29 cellular contexts compared by ENCODE assay signal in the genomic region with DNA sequence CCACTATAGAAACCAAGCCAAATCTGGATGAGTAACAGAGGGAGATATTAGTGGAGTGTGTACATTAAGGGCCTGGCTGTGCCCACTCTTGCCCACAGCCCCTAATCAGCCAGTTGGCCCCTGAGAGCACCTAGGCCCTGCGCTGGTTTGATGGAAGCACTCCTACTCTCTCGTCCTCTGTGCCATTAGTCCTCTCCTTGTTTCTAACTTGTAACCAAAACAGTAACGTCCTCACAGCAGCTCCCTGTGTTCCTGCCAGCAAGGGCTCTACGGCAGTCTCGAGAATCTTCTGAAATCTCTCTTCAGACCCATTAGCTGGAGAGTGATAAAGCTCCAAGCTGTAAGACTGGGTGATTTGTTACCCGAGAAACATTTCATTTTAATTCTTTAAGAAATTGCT.
DNase-seq lines count a peak whose midpoint lies in the region; ATAC-seq and TF ChIP-seq lines count a peak whose summit lies in the region.
"Had no signal": no experiment of that assay in that cellular context is flagged by ENCODE, and none has a peak within 500 bp of the region (broad histone marks: within the 10 kb centered on the region; RNA-seq: fewer than 3 reads in every experiment).

No MANE protein-coding gene starts in this region.

- peaks cover 10% of the 10 kb centered on the region for H3K4me1 ChIP-seq in left ventricle myocardium inferior
- H3K4me1 ChIP-seq in aorta (ENCODE audit: control insufficient read depth in 1 of 2, insufficient read depth in 2 of 2, low read length in 2 of 2) = no peaks in the 10 kb centered on the region
- H3K4me1 ChIP-seq in right lobe of liver = no peaks in the 10 kb centered on the region
- H3K4me1 ChIP-seq: BE2C, HAP-1 had no signal

- H3K4me1 Mint-ChIP-seq in osteocyte (ENCODE audit: unreplicated experiment) = no peaks in the 10 kb centered on the region
- H3K4me1 Mint-ChIP-seq: CD14-positive monocyte had no signal

- H3K27me3 Mint-ChIP-seq in osteocyte (ENCODE audit: unreplicated experiment) = peaks cover 9% of the 10 kb centered on the region

- no peaks in the 10 kb centered on the region for H3K36me3 Mint-ChIP-seq in osteocyte (ENCODE audit: unreplicated experiment)
- H3K36me3 Mint-ChIP-seq: CD14-positive monocyte had no signal

- no peak for DNase-seq in Right ventricle myocardium inferior (ENCODE audit: missing footprints)
- no peak for DNase-seq in left ventricle myocardium inferior
- DNase-seq in left ventricle myocardium superior = no peak
- DNase-seq in osteocyte (ENCODE audit: extremely low spot score, unreplicated experiment) = peak; percentile 19
- no peak for DNase-seq in aorta
- DNase-seq in GM13977 (ENCODE audit: low spot score) = no peak
- no peak for DNase-seq in right lobe of liver
- DNase-seq: 8988T, ACHN, BE2C, Calu3, DMS79 treated with DMSO at 0.1 percent for 48 hours, GF-D8, HFFc6, IMR-90, KG1, MG63, NCI-H1105 treated with DMSO at 0.1 percent for 48 hours, NCI-H146, NCI-H1930, NCI-H2107, NCI-H446, NCI-H524 treated with DMSO at 0.1 percent for 48 hours, NCI-H774, RPMI8226, SHP77 treated with DMSO at 0.1 percent for 48 hours had no signal

- intact Hi-C loops in Right ventricle myocardium inferior (cut with DNase I) (no loop called here), left ventricle myocardium inferior (cut with micrococcal nuclease) (no loop called here), left ventricle myocardium superior (cut with micrococcal nuclease) (no loop called here), aorta (cut with DNase I) (no loop called here), right lobe of liver (cut with DNase I) (no loop called here)

- H3K4me3 ChIP-seq in left ventricle myocardium inferior = no peak overlapping the region
- H3K4me3 ChIP-seq in aorta (ENCODE audit: low read length in 2 of 2) = no peak overlapping the region
- no peak overlapping the region for H3K4me3 ChIP-seq in right lobe of liver
- H3K4me3 ChIP-seq: HAP-1, MG63 had no signal

- H3K36me3 ChIP-seq in left ventricle myocardium inferior (no peaks in the 10 kb centered on the region), aorta (ENCODE audit: control insufficient read depth in 1 of 2, insufficient read depth in 2 of 2, low read length in 1 of 2) (no peaks in the 10 kb centered on the region), right lobe of liver (no peaks in the 10 kb centered on the region)
- H3K36me3 ChIP-seq: BE2C, HAP-1, MG63 had no signal

- H3K27me3 ChIP-seq in left ventricle myocardium inferior (ENCODE audit: low read depth) = no peaks in the 10 kb centered on the region
- peaks cover 0 to 1% of the 10 kb centered on the region in 2 donors for H3K27me3 ChIP-seq in aorta (ENCODE audit: control insufficient read depth in 1 of 2, insufficient read depth in 2 of 2, low read length in 1 of 2)
- H3K27me3 ChIP-seq in right lobe of liver = no peaks in the 10 kb centered on the region
- H3K27me3 ChIP-seq: BE2C, MG63 had no signal

- no peak overlapping the region for H3K27ac Mint-ChIP-seq in osteocyte (ENCODE audit: unreplicated experiment)
- H3K27ac Mint-ChIP-seq: CD14-positive monocyte, HFFc6 had no signal

- WGBS in aorta, 2 donors = 41 to 48% methylated on average over 6 of the region's 6 CpGs
- 78% methylated on average over 4 of the region's 6 CpGs for WGBS in right lobe of liver (ENCODE audit: insufficient coverage, low coverage, low lambda C conversion rate, missing lambda C conversion rate)

- no peak for TF ChIP-seq POLR2A in right lobe of liver (IDR thresholded peaks at IDR 0.05)

- no peaks in the 10 kb centered on the region for H3K9me3 Mint-ChIP-seq in osteocyte (ENCODE audit: unreplicated experiment)
- H3K9me3 Mint-ChIP-seq: HFFc6 had no signal

- ATAC-seq in Right ventricle myocardium inferior (peak; percentile 79), left ventricle myocardium superior (peak; percentile 69), aorta (ENCODE audit: low FRiP score) (peak; percentile 30), HG02970 (IDR thresholded peaks at IDR 0.05; ENCODE audit: low FRiP score, unreplicated experiment) (no peak), right lobe of liver (no peak)

- in situ Hi-C loops in GM13977 (cut with MboI; ENCODE audit: low pct_unique_long_range_greater_than_20kb, low sequenced_read_pairs, unreplicated experiment) = no loop called here

- TF ChIP-seq CTCF in left ventricle myocardium inferior (IDR thresholded peaks at IDR 0.05; ENCODE audit: borderline replicate concordance) = no peak
- no peak for TF ChIP-seq CTCF in osteocyte (IDR thresholded peaks at IDR 0.05)
- TF ChIP-seq CTCF in GM13977 (IDR thresholded peaks at IDR 0.05; ENCODE audit: extremely low read depth, insufficient read depth, missing control alignments) = no peak
- TF ChIP-seq CTCF in right lobe of liver (IDR thresholded peaks at IDR 0.05) = no peak

- H3K27ac ChIP-seq in left ventricle myocardium inferior (replicated peaks) = no peak overlapping the region
- no peak overlapping the region for H3K27ac ChIP-seq in aorta (ENCODE audit: low read depth in 1 of 2, low read length in 2 of 2)
- no peak overlapping the region for H3K27ac ChIP-seq in right lobe of liver

- H3K9me3 ChIP-seq in left ventricle myocardium inferior (replicated peaks) = peaks cover 3% of the 10 kb centered on the region
- H3K9me3 ChIP-seq in aorta (ENCODE audit: control insufficient read depth, low read length) = no peaks in the 10 kb centered on the region
- H3K9me3 ChIP-seq in right lobe of liver = no peaks in the 10 kb centered on the region
- H3K9me3 ChIP-seq: BE2C, HAP-1, MG63 had no signal

- H3K4me3 Mint-ChIP-seq in osteocyte (ENCODE audit: unreplicated experiment) = no peak overlapping the region
- H3K4me3 Mint-ChIP-seq: CD14-positive monocyte, HFFc6 had no signal

Comparison
In these comparisons a context has a peak if more than half of its experiments do, and no peak if none do; other contexts are left out.
1. ATAC-seq: peak in Right ventricle myocardium inferior (single experiment), left ventricle myocardium superior (single experiment) and aorta (single experiment); none in HG02970 (single experiment) and right lobe of liver (0 of 4).